In genomic region chr11:59707371-59707770, GRCh38 we compare ENCODE assay signal across 1 cellular context.
TF ChIP-seq lines count a peak whose summit lies in the region.

No MANE protein-coding gene starts in this region.

TF ChIP-seq in endothelial cell of umbilical vein, 7 proteins besides CTCF, POLR2A, EP300 and RAD21:
- TF ChIP-seq FOS (IDR thresholded peaks at IDR 0.05; ENCODE audit: borderline replicate concordance, insufficient read depth, low read length): no peak
- no peak for TF ChIP-seq EZH2 (IDR thresholded peaks at IDR 0.05; ENCODE audit: borderline replicate concordance, low read depth, low read length, severe bottlenecking)
- TF ChIP-seq GATA2 (IDR thresholded peaks at IDR 0.05; ENCODE audit: insufficient read depth, insufficient read length, low read depth, low read length): no peak
- no peak for TF ChIP-seq JUN (IDR thresholded peaks at IDR 0.05; ENCODE audit: borderline replicate concordance, insufficient read depth, insufficient read length, low read depth)
- TF ChIP-seq MAX (IDR thresholded peaks at IDR 0.05; ENCODE audit: insufficient read depth, insufficient read length): no peak
- no peak for TF ChIP-seq POLR2AphosphoS5 (IDR thresholded peaks at IDR 0.05; ENCODE audit: insufficient read depth, low read depth, low read length)
- TF ChIP-seq MYC (IDR thresholded peaks at IDR 0.05; ENCODE audit: low read depth, low read length): no peak
